Comparison of ENCODE assay signal across 8 cellular contexts in genomic region chr14:64196668-64197411, GRCh38.
A peak's percentile ranks its signal among the peaks of the same experiment; 100 is the strongest.
DNase-seq lines count a peak whose midpoint lies in the region; ATAC-seq and TF ChIP-seq lines count a peak whose summit lies in the region.

No MANE protein-coding gene starts in this region.

- H3K4me3 ChIP-seq in HFF-Myc (replicated peaks; ENCODE audit: low read depth, low read length) (peak overlapping the region; percentile 37), upper lobe of left lung (peak overlapping the region in 3 of 4 donors; percentile 26 to 37 (median 34))

- H3K9me3 ChIP-seq in upper lobe of left lung, result no peaks in the 10 kb centered on the region

- TF ChIP-seq CTCF in HFF-Myc (IDR thresholded peaks at IDR 0.05; ENCODE audit: low read depth, low read length, missing control alignments) (no peak), upper lobe of left lung (IDR thresholded peaks at IDR 0.05) (no peak)

- DNase-seq in DMS79 treated with DMSO at 0.1 percent for 48 hours (lab: John Stamatoyannopoulos, UW), result peak; percentile 94
- no peak for DNase-seq in HFF-Myc (ENCODE audit: extremely low read depth, low read depth)
- peak; percentile 15 for DNase-seq in NCI-H82 treated with DMSO at 0.1 percent for 48 hours (lab: John Stamatoyannopoulos, UW; ENCODE audit: unreplicated experiment)
- no peak for DNase-seq in effector memory CD8-positive, alpha-beta T cell
- peak; percentile 83 for DNase-seq in midbrain (lab: John Stamatoyannopoulos, UW)
- peak; percentile 87 for DNase-seq in upper lobe of left lung
- no peak for DNase-seq in MV-4-11 (lab: John Stamatoyannopoulos, UW)

- H3K27me3 ChIP-seq in upper lobe of left lung, result no peaks in the 10 kb centered on the region

- TF ChIP-seq POLR2A in upper lobe of left lung (IDR thresholded peaks at IDR 0.05), result no peak

- no peaks in the 10 kb centered on the region for H3K27me3 Mint-ChIP-seq in effector memory CD8-positive, alpha-beta T cell

- H3K9me3 Mint-ChIP-seq in effector memory CD8-positive, alpha-beta T cell, result no peaks in the 10 kb centered on the region

- TF ChIP-seq EP300 in upper lobe of left lung (IDR thresholded peaks at IDR 0.05), result no peak

- H3K36me3 ChIP-seq in upper lobe of left lung, result peaks cover 0 to 7% (median 2%) of the 10 kb centered on the region in 4 donors

- H3K4me1 Mint-ChIP-seq in effector memory CD8-positive, alpha-beta T cell (ENCODE audit: low read depth in 2 of 2), result peaks cover 22 to 41% of the 10 kb centered on the region in 2 donors

- H3K4me1 ChIP-seq in upper lobe of left lung, result peaks cover 0 to 24% (median 16%) of the 10 kb centered on the region in 4 donors

- peak overlapping the region; percentile 38 to 86 for H3K27ac Mint-ChIP-seq in effector memory CD8-positive, alpha-beta T cell

- no peak overlapping the region for H3K4me3 Mint-ChIP-seq in effector memory CD8-positive, alpha-beta T cell

- H3K36me3 Mint-ChIP-seq in effector memory CD8-positive, alpha-beta T cell (ENCODE audit: insufficient read depth), result peaks cover 32% of the 10 kb centered on the region

- peak overlapping the region; percentile 16 to 39 (median 38) for H3K27ac ChIP-seq in upper lobe of left lung

- ATAC-seq in effector memory CD8-positive, alpha-beta T cell (replicated peaks), result no peak
- ATAC-seq in upper lobe of left lung (ENCODE audit: low FRiP score in 2 of 2), result peak; percentile 38 to 69
- ATAC-seq in HG03039 (IDR thresholded peaks at IDR 0.05; ENCODE audit: unreplicated experiment), result no peak

- WGBS in upper lobe of left lung, 2 donors, result 25 to 32% methylated on average over 18 to 22 of the region's 22 CpGs

Comparison
In these comparisons a context has a peak if more than half of its experiments do, and no peak if none do; other contexts are left out.
1. DNase-seq: peak in DMS79 treated with DMSO at 0.1 percent for 48 hours (single experiment), NCI-H82 treated with DMSO at 0.1 percent for 48 hours (single experiment), midbrain (single experiment) and upper lobe of left lung (2 of 2); none in HFF-Myc (single experiment), effector memory CD8-positive, alpha-beta T cell (0 of 3) and MV-4-11 (single experiment).
2. ATAC-seq: peak in upper lobe of left lung (2 of 2); none in effector memory CD8-positive, alpha-beta T cell (single experiment) and HG03039 (single experiment).